ENCODE assay signal across 1 cellular context in genomic region chr1:185312361-185312760, GRCh38.
TF ChIP-seq lines count a peak whose summit lies in the region.

No MANE protein-coding gene starts in this region.

TF ChIP-seq in endothelial cell of umbilical vein, 7 proteins besides CTCF, POLR2A, EP300 and RAD21:
- TF ChIP-seq MAX (IDR thresholded peaks at IDR 0.05; ENCODE audit: insufficient read depth, insufficient read length) (no peak), POLR2AphosphoS5 (IDR thresholded peaks at IDR 0.05; ENCODE audit: insufficient read depth, low read depth, low read length) (no peak), MYC (IDR thresholded peaks at IDR 0.05; ENCODE audit: low read depth, low read length) (no peak), GATA2 (IDR thresholded peaks at IDR 0.05; ENCODE audit: insufficient read depth, insufficient read length, low read depth, low read length) (no peak), FOS (IDR thresholded peaks at IDR 0.05; ENCODE audit: borderline replicate concordance, insufficient read depth, low read length) (no peak), JUN (IDR thresholded peaks at IDR 0.05; ENCODE audit: borderline replicate concordance, insufficient read depth, insufficient read length, low read depth) (no peak), EZH2 (IDR thresholded peaks at IDR 0.05; ENCODE audit: borderline replicate concordance, low read depth, low read length, severe bottlenecking) (no peak)
